1 cellular context compared by ENCODE assay signal in the genomic region with DNA sequence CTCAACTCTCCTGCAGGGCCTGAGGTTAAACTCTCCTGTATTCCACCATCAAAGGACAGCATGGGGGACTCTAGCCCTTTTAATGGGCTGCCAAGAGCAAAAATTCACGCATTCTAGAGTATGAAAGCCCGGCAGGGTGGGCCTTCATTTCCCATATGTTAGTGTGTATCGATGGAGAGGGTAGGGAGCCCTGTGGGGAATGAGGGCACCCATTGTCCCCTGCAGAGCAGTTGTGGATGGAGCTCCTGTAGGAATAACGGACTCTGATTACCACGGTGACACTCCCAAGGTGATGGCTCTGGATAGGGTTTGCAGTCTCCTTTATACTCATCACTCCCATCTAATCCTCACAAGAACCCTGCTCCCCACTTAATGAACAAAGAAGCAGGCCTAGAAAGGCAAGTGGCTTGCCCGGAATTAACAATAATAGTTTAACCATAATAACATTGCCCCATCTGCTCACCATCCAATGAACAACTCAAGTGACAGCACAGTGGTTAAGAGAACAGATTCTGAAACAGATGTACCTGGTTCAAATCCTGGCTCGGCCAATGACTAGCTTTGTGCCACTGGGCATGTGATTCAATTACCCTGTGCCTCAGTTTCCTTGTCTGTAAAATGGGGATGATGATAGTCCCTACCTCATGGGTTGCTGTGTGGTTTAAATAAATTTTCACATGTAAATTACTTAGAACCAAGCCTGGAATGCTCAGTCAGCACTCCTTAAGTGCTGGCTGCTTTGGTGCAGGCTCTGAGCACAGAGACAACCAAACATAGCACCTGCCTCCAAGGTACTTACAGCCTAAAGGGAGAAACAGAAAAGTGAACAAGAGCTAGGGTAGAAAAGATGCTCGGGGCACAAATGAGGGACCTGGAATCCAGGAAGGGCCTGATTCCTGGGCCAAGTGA.
A peak's percentile ranks its signal among the peaks of the same experiment; 100 is the strongest.
TF ChIP-seq lines count a peak whose summit lies in the region.

No MANE protein-coding gene starts in this region.

TF ChIP-seq in A549, 52 proteins besides CTCF, POLR2A, EP300 and RAD21:
- TF ChIP-seq ZSCAN20 (CRISPR knock-in tag; IDR thresholded peaks at IDR 0.05), result no peak
- peak; percentile 41 for TF ChIP-seq MAFK (IDR thresholded peaks at IDR 0.05; ENCODE audit: partially characterized antibody)
